ENCODE assay signal across 11 cellular contexts in the genomic region with DNA sequence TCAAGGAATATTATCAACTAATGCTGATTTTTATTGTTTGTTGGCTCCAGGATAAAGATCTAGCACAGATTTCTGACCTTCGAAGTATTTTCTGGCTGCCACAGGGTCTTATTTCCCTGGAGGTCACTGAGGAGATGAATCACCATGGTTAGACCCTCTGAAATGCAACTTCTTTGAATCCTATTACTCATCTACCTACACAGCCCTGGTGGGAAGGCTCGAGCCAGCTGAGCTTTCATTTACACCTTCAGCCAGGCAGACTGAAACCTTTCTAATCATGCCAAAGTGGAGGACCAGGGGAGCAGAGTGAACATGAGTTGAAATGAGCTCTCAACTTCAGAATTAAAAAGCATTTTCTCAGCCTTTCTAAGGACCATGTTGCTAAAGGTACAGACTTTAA.
DNase-seq lines count a peak whose midpoint lies in the region; ATAC-seq and TF ChIP-seq lines count a peak whose summit lies in the region.
"Had no signal": no experiment of that assay in that cellular context is flagged by ENCODE, and none has a peak within 500 bp of the region (broad histone marks: within the 10 kb centered on the region; RNA-seq: fewer than 3 reads in every experiment).

No MANE protein-coding gene starts in this region.

- H3K9me3 Mint-ChIP-seq in activated CD8-positive, alpha-beta T cell treated with anti-CD3 and anti-CD28 coated beads for 36 hours, result no peaks in the 10 kb centered on the region
- no peaks in the 10 kb centered on the region for H3K9me3 Mint-ChIP-seq in activated CD8-positive, alpha-beta T cell treated with anti-CD3 and anti-CD28 coated beads, Interleukin-2, amount 10 ng/mL, durations not matched to agents 7 days and 5 days (ENCODE audit: insufficient read depth)
- no peaks in the 10 kb centered on the region for H3K9me3 Mint-ChIP-seq in activated T-helper 17 cell treated with anti-CD3 and anti-CD28 coated beads, Interleukin-2, amount 50 U/mL, for 72 hours
- no peaks in the 10 kb centered on the region for H3K9me3 Mint-ChIP-seq in stimulated activated effector memory CD8-positive, alpha-beta T cell treated with anti-CD3 and anti-CD28 coated beads, Interleukin-12 subunit alpha, Interleukin-12 subunit beta, amount 100 ng/mL, for 72 hours
- H3K9me3 Mint-ChIP-seq in glutamatergic neuron (ENCODE audit: unreplicated experiment), result peaks cover 1% of the 10 kb centered on the region
- H3K9me3 Mint-ChIP-seq: CD8-positive, alpha-beta T cell had no signal

- H3K36me3 Mint-ChIP-seq in activated CD8-positive, alpha-beta T cell treated with anti-CD3 and anti-CD28 coated beads for 36 hours (ENCODE audit: low read depth), result no peaks in the 10 kb centered on the region
- H3K36me3 Mint-ChIP-seq in activated CD8-positive, alpha-beta T cell treated with anti-CD3 and anti-CD28 coated beads, Interleukin-2, amount 10 ng/mL, durations not matched to agents 7 days and 5 days (ENCODE audit: low read depth), result no peaks in the 10 kb centered on the region
- no peaks in the 10 kb centered on the region for H3K36me3 Mint-ChIP-seq in activated T-helper 17 cell treated with anti-CD3 and anti-CD28 coated beads, Interleukin-2, amount 50 U/mL, for 72 hours (ENCODE audit: low read depth)
- no peaks in the 10 kb centered on the region for H3K36me3 Mint-ChIP-seq in stimulated activated effector memory CD8-positive, alpha-beta T cell treated with anti-CD3 and anti-CD28 coated beads, Interleukin-12 subunit alpha, Interleukin-12 subunit beta, amount 100 ng/mL, for 72 hours
- no peaks in the 10 kb centered on the region for H3K36me3 Mint-ChIP-seq in glutamatergic neuron (ENCODE audit: unreplicated experiment)
- H3K36me3 Mint-ChIP-seq: CD14-positive monocyte; CD8-positive, alpha-beta T cell had no signal

- peak; percentile 71 for ATAC-seq in activated CD8-positive, alpha-beta T cell treated with anti-CD3 and anti-CD28 coated beads for 36 hours
- ATAC-seq in activated CD8-positive, alpha-beta T cell treated with anti-CD3 and anti-CD28 coated beads, Interleukin-2, amount 10 ng/mL, durations not matched to agents 7 days and 5 days, result no peak
- ATAC-seq in HG02798 (IDR thresholded peaks at IDR 0.05; ENCODE audit: poor library complexity, unreplicated experiment) (peak; percentile 51), HG02938 (IDR thresholded peaks at IDR 0.05; ENCODE audit: unreplicated experiment) (no peak)
- peak; percentile 56 for ATAC-seq in activated T-helper 17 cell treated with anti-CD3 and anti-CD28 coated beads, Interleukin-2, amount 50 U/mL, for 72 hours (replicated peaks)
- ATAC-seq in stimulated activated effector memory CD8-positive, alpha-beta T cell treated with anti-CD3 and anti-CD28 coated beads, Interleukin-12 subunit alpha, Interleukin-12 subunit beta, amount 100 ng/mL, for 72 hours, result peak; percentile 89
- ATAC-seq: CD8-positive, alpha-beta T cell had no signal

- peaks cover 8% of the 10 kb centered on the region for H3K4me1 Mint-ChIP-seq in activated CD8-positive, alpha-beta T cell treated with anti-CD3 and anti-CD28 coated beads for 36 hours (ENCODE audit: low read depth)
- no peaks in the 10 kb centered on the region for H3K4me1 Mint-ChIP-seq in activated CD8-positive, alpha-beta T cell treated with anti-CD3 and anti-CD28 coated beads, Interleukin-2, amount 10 ng/mL, durations not matched to agents 7 days and 5 days (ENCODE audit: low read depth)
- H3K4me1 Mint-ChIP-seq in activated T-helper 17 cell treated with anti-CD3 and anti-CD28 coated beads, Interleukin-2, amount 50 U/mL, for 72 hours, result no peaks in the 10 kb centered on the region
- H3K4me1 Mint-ChIP-seq in stimulated activated effector memory CD8-positive, alpha-beta T cell treated with anti-CD3 and anti-CD28 coated beads, Interleukin-12 subunit alpha, Interleukin-12 subunit beta, amount 100 ng/mL, for 72 hours, result peaks cover 14% of the 10 kb centered on the region
- H3K4me1 Mint-ChIP-seq in glutamatergic neuron (ENCODE audit: low read depth, unreplicated experiment), result peaks cover 2% of the 10 kb centered on the region

- H3K27me3 Mint-ChIP-seq in activated CD8-positive, alpha-beta T cell treated with anti-CD3 and anti-CD28 coated beads for 36 hours, result peaks cover 24% of the 10 kb centered on the region
- H3K27me3 Mint-ChIP-seq in activated CD8-positive, alpha-beta T cell treated with anti-CD3 and anti-CD28 coated beads, Interleukin-2, amount 10 ng/mL, durations not matched to agents 7 days and 5 days (ENCODE audit: low read depth), result peaks cover 17% of the 10 kb centered on the region
- peaks cover 5% of the 10 kb centered on the region for H3K27me3 Mint-ChIP-seq in activated T-helper 17 cell treated with anti-CD3 and anti-CD28 coated beads, Interleukin-2, amount 50 U/mL, for 72 hours
- peaks cover 4% of the 10 kb centered on the region for H3K27me3 Mint-ChIP-seq in glutamatergic neuron (ENCODE audit: unreplicated experiment)

- H3K27ac Mint-ChIP-seq in activated CD8-positive, alpha-beta T cell treated with anti-CD3 and anti-CD28 coated beads for 36 hours, result no peak overlapping the region
- H3K27ac Mint-ChIP-seq in activated CD8-positive, alpha-beta T cell treated with anti-CD3 and anti-CD28 coated beads, Interleukin-2, amount 10 ng/mL, durations not matched to agents 7 days and 5 days, result no peak overlapping the region
- no peak overlapping the region for H3K27ac Mint-ChIP-seq in activated T-helper 17 cell treated with anti-CD3 and anti-CD28 coated beads, Interleukin-2, amount 50 U/mL, for 72 hours
- H3K27ac Mint-ChIP-seq in stimulated activated effector memory CD8-positive, alpha-beta T cell treated with anti-CD3 and anti-CD28 coated beads, Interleukin-12 subunit alpha, Interleukin-12 subunit beta, amount 100 ng/mL, for 72 hours, result no peak overlapping the region
- no peak overlapping the region for H3K27ac Mint-ChIP-seq in glutamatergic neuron (ENCODE audit: unreplicated experiment)
- H3K27ac Mint-ChIP-seq: CD14-positive monocyte; CD8-positive, alpha-beta T cell had no signal

- DNase-seq in activated CD8-positive, alpha-beta T cell treated with anti-CD3 and anti-CD28 coated beads for 36 hours, result peak; percentile 32
- DNase-seq in activated CD8-positive, alpha-beta T cell treated with anti-CD3 and anti-CD28 coated beads, Interleukin-2, amount 10 ng/mL, durations not matched to agents 7 days and 5 days, result no peak
- DNase-seq in stimulated activated effector memory CD8-positive, alpha-beta T cell treated with anti-CD3 and anti-CD28 coated beads, Interleukin-12 subunit alpha, Interleukin-12 subunit beta, amount 100 ng/mL, for 72 hours (ENCODE audit: low spot score in 2 of 2), result no peak
- no peak for DNase-seq in glutamatergic neuron
- DNase-seq in UCSD-AML1 (lab: John Stamatoyannopoulos, UW; ENCODE audit: unreplicated experiment), result no peak
- DNase-seq: CD8-positive, alpha-beta T cell; DMS53 had no signal

- CTCF ChIA-PET in activated CD8-positive, alpha-beta T cell treated with anti-CD3 and anti-CD28 coated beads for 36 hours (lab: Charles Lee), result interaction anchor here (1.0 kb wide), 1 partner anchor 14 kb away, joined by 3 read pairs; no protein-coding TSS in a partner anchor
- CTCF ChIA-PET in activated CD8-positive, alpha-beta T cell treated with anti-CD3 and anti-CD28 coated beads, Interleukin-2, amount 10 ng/mL, durations not matched to agents 7 days and 5 days (lab: Charles Lee), result interaction anchor here (1.1 to 2.3 kb wide), 2 partner anchors 281 to 286 kb away, joined by 3 to 6 read pairs; no protein-coding TSS in a partner anchor

- POLR2A ChIA-PET in activated CD8-positive, alpha-beta T cell treated with anti-CD3 and anti-CD28 coated beads for 36 hours (lab: Charles Lee), result no interaction called here
- POLR2A ChIA-PET in activated CD8-positive, alpha-beta T cell treated with anti-CD3 and anti-CD28 coated beads, Interleukin-2, amount 10 ng/mL, durations not matched to agents 7 days and 5 days (lab: Charles Lee), result interaction anchor here (0.6 kb wide), 1 partner anchor 32 kb away, joined by 4 read pairs; no protein-coding TSS in a partner anchor

- intact Hi-C loops in activated CD8-positive, alpha-beta T cell treated with anti-CD3 and anti-CD28 coated beads for 36 hours (cut with micrococcal nuclease), result no loop called here

- TF ChIP-seq CTCF in activated CD8-positive, alpha-beta T cell treated with anti-CD3 and anti-CD28 coated beads for 36 hours (IDR thresholded peaks at IDR 0.05), result no peak
- no peak for TF ChIP-seq CTCF in glutamatergic neuron (IDR thresholded peaks at IDR 0.05; ENCODE audit: partially characterized antibody, unreplicated experiment)

- H3K4me3 Mint-ChIP-seq in activated CD8-positive, alpha-beta T cell treated with anti-CD3 and anti-CD28 coated beads for 36 hours, result no peak overlapping the region
- H3K4me3 Mint-ChIP-seq in activated CD8-positive, alpha-beta T cell treated with anti-CD3 and anti-CD28 coated beads, Interleukin-2, amount 10 ng/mL, durations not matched to agents 7 days and 5 days, result no peak overlapping the region
- H3K4me3 Mint-ChIP-seq in activated T-helper 17 cell treated with anti-CD3 and anti-CD28 coated beads, Interleukin-2, amount 50 U/mL, for 72 hours, result no peak overlapping the region
- H3K4me3 Mint-ChIP-seq in stimulated activated effector memory CD8-positive, alpha-beta T cell treated with anti-CD3 and anti-CD28 coated beads, Interleukin-12 subunit alpha, Interleukin-12 subunit beta, amount 100 ng/mL, for 72 hours, result peak overlapping the region; percentile 33
- H3K4me3 Mint-ChIP-seq in glutamatergic neuron (ENCODE audit: unreplicated experiment), result no peak overlapping the region
- H3K4me3 Mint-ChIP-seq: CD14-positive monocyte; CD8-positive, alpha-beta T cell had no signal

Comparison
In these comparisons a context has a peak if more than half of its experiments do, and no peak if none do; other contexts are left out.
1. ATAC-seq: peak in activated CD8-positive, alpha-beta T cell treated with anti-CD3 and anti-CD28 coated beads for 36 hours (single experiment), HG02798 (single experiment), activated T-helper 17 cell treated with anti-CD3 and anti-CD28 coated beads, Interleukin-2, amount 50 U/mL, for 72 hours (single experiment) and stimulated activated effector memory CD8-positive, alpha-beta T cell treated with anti-CD3 and anti-CD28 coated beads, Interleukin-12 subunit alpha, Interleukin-12 subunit beta, amount 100 ng/mL, for 72 hours (single experiment); none in activated CD8-positive, alpha-beta T cell treated with anti-CD3 and anti-CD28 coated beads, Interleukin-2, amount 10 ng/mL, durations not matched to agents 7 days and 5 days (single experiment) and HG02938 (single experiment).